Comparison of ENCODE assay signal across 8 cellular contexts in genomic region chr3:3196148-3196861, GRCh38. TPM values are rescaled to one million over a fixed set of nuclear protein-coding genes. Genes with fewer than 3 reads are reported as not detected.
A peak's percentile ranks its signal among the peaks of the same experiment; 100 is the strongest.
DNase-seq lines count a peak whose midpoint lies in the region; ATAC-seq and TF ChIP-seq lines count a peak whose summit lies in the region.

No MANE protein-coding gene starts in this region.

- H3K4me3 Mint-ChIP-seq in CD14-positive monocyte, result no peak overlapping the region
- H3K4me3 Mint-ChIP-seq in CD8-positive, alpha-beta T cell, result no peak overlapping the region

- intact Hi-C loops in CD14-positive monocyte (cut with micrococcal nuclease), result loop anchor here (5.0 to 10.0 kb wide), 2 partner anchors 798 to 1096 kb away; no protein-coding TSS in a partner anchor
- intact Hi-C loops in CD8-positive, alpha-beta T cell (cut with DNase I, micrococcal nuclease), result no loop called here

- no peak overlapping the region for H3K27ac Mint-ChIP-seq in CD14-positive monocyte
- H3K27ac Mint-ChIP-seq in CD8-positive, alpha-beta T cell, result no peak overlapping the region

- H3K9me3 ChIP-seq in upper lobe of left lung, result no peaks in the 10 kb centered on the region
- H3K9me3 ChIP-seq in CD8-positive, alpha-beta T cell (ENCODE audit: low read length), result no peaks in the 10 kb centered on the region

- CTCF ChIA-PET in CD8-positive, alpha-beta T cell (lab: Charles Lee), result interaction anchor here (1.0 to 1.8 kb wide), 3 partner anchors 45 to 1097 kb away, joined by 3 to 4 read pairs (median 3); no protein-coding TSS in a partner anchor

- no peak for TF ChIP-seq EP300 in upper lobe of left lung (IDR thresholded peaks at IDR 0.05)

- no peaks in the 10 kb centered on the region for H3K36me3 ChIP-seq in upper lobe of left lung
- H3K36me3 ChIP-seq in CD8-positive, alpha-beta T cell (ENCODE audit: insufficient read depth, low read length), result no peaks in the 10 kb centered on the region

- WGBS in upper lobe of left lung, 2 donors, result 47 to 50% methylated on average over 6 of the region's 6 CpGs

- no peaks in the 10 kb centered on the region for H3K9me3 Mint-ChIP-seq in CD14-positive monocyte
- H3K9me3 Mint-ChIP-seq in CD8-positive, alpha-beta T cell, result no peaks in the 10 kb centered on the region

- POLR2A ChIA-PET in CD8-positive, alpha-beta T cell (lab: Charles Lee), result no interaction called here

- H3K36me3 Mint-ChIP-seq in CD14-positive monocyte, result no peaks in the 10 kb centered on the region
- no peaks in the 10 kb centered on the region for H3K36me3 Mint-ChIP-seq in CD8-positive, alpha-beta T cell

- peaks cover 4% of the 10 kb centered on the region for H3K4me1 Mint-ChIP-seq in CD14-positive monocyte
- H3K4me1 Mint-ChIP-seq in CD8-positive, alpha-beta T cell (ENCODE audit: low read depth), result peaks cover 35% of the 10 kb centered on the region

- peak; percentile 21 for TF ChIP-seq CTCF in CD14-positive monocyte (IDR thresholded peaks at IDR 0.05)
- TF ChIP-seq CTCF in upper lobe of left lung (IDR thresholded peaks at IDR 0.05), result peak in 2 of 6 experiments; percentile 12 to 22
- TF ChIP-seq CTCF in CD8-positive, alpha-beta T cell (IDR thresholded peaks at IDR 0.05), result no peak

- DNase-seq in CD14-positive monocyte (ENCODE audit: low spot score) (no peak), H4 (ENCODE audit: low spot score) (peak; percentile 18), SW480 (ENCODE audit: low spot score) (peak; percentile 13), left lobe of liver (ENCODE audit: low spot score) (no peak), upper lobe of left lung (no peak)
- no peak for DNase-seq in stimulated activated naive CD4-positive, alpha-beta T cell (lab: John Stamatoyannopoulos, UW)
- DNase-seq in CD8-positive, alpha-beta T cell, result no peak

- TF ChIP-seq POLR2A in upper lobe of left lung (IDR thresholded peaks at IDR 0.05), result no peak

- H3K27me3 ChIP-seq in upper lobe of left lung, result no peaks in the 10 kb centered on the region
- no peaks in the 10 kb centered on the region for H3K27me3 ChIP-seq in CD8-positive, alpha-beta T cell (ENCODE audit: insufficient read depth, low read length)

- peaks cover 0 to 6% (median 0%) of the 10 kb centered on the region in 3 donors for H3K27me3 Mint-ChIP-seq in CD14-positive monocyte (ENCODE audit: low read depth in 3 of 3)
- no peaks in the 10 kb centered on the region for H3K27me3 Mint-ChIP-seq in CD8-positive, alpha-beta T cell (ENCODE audit: low read depth)

- ATAC-seq in left lobe of liver, result peak; percentile 58
- no peak for ATAC-seq in HG02870 (IDR thresholded peaks at IDR 0.05; ENCODE audit: unreplicated experiment)
- no peak for ATAC-seq in upper lobe of left lung (ENCODE audit: low FRiP score in 2 of 2)
- ATAC-seq in CD8-positive, alpha-beta T cell, result no peak

- H3K4me3 ChIP-seq in upper lobe of left lung, result no peak overlapping the region
- H3K4me3 ChIP-seq in CD8-positive, alpha-beta T cell (ENCODE audit: low read depth, low read length), result no peak overlapping the region

- H3K27ac ChIP-seq in upper lobe of left lung, result no peak overlapping the region
- H3K27ac ChIP-seq in CD8-positive, alpha-beta T cell (ENCODE audit: low read depth, low read length), result no peak overlapping the region

- peaks cover 0 to 3% (median 0%) of the 10 kb centered on the region in 4 donors for H3K4me1 ChIP-seq in upper lobe of left lung
- H3K4me1 ChIP-seq in CD8-positive, alpha-beta T cell (ENCODE audit: insufficient read depth, low read length), result peaks cover 22% of the 10 kb centered on the region

RNA-seq across cellular contexts. Expression of gene CRBN, which starts 16.8 kb away (rescaled TPM):
- polyA plus RNA-seq in CD14-positive monocyte, result 10 to 100 TPM; 96.1 to 98.3 TPM
- total RNA-seq in H4 (2014; rRNA removed; shearing (Covaris generic)), result 97.3 and 102 TPM in 2 replicates
- total RNA-seq in left lobe of liver, result 20.4 TPM
- 10 to 100 TPM; 35.3 to 98.5 (median 53.0) TPM for total RNA-seq in upper lobe of left lung
- total RNA-seq in CD8-positive, alpha-beta T cell, result 100 to 1,000 TPM; 143 to 144 TPM

Comparison
In these comparisons a context has a peak if more than half of its experiments do, and no peak if none do; other contexts are left out.
1. DNase-seq: peak in H4 (single experiment) and SW480 (single experiment); none in CD14-positive monocyte (single experiment), left lobe of liver (single experiment), upper lobe of left lung (0 of 2), stimulated activated naive CD4-positive, alpha-beta T cell (0 of 6) and CD8-positive, alpha-beta T cell (0 of 7).
2. intact Hi-C loops: an anchor here in CD14-positive monocyte (5.0 to 10.0 kb wide); none called in CD8-positive, alpha-beta T cell.